In genomic region chr19:13797058-13797440, GRCh38 we compare ENCODE assay signal across 10 cellular contexts. TPM values are rescaled to one million over a fixed set of nuclear protein-coding genes. Genes with fewer than 3 reads are reported as not detected.
DNase-seq lines count a peak whose midpoint lies in the region; ATAC-seq and TF ChIP-seq lines count a peak whose summit lies in the region.
"Had no signal": no experiment of that assay in that cellular context is flagged by ENCODE, and none has a peak within 500 bp of the region (broad histone marks: within the 10 kb centered on the region; RNA-seq: fewer than 3 reads in every experiment).

No MANE protein-coding gene starts in this region.

- no peaks in the 10 kb centered on the region for H3K27me3 Mint-ChIP-seq in dendritic cell treated with granulocyte-macrophage colony-stimulating factor and Interleukin-4, amounts not matched to agents 40 ng/mL and 50 ng/mL, for 4 days
- H3K27me3 Mint-ChIP-seq in nephron progenitor cell (ENCODE audit: low read depth, poor library complexity), result peaks cover 3% of the 10 kb centered on the region

- WGBS in HUES64, result 92% methylated on average over 4 of the region's 4 CpGs

- 0 out of 2 replicates have a peak, but pooled peaks cover 6% of the 10 kb centered on the region for H3K4me1 ChIP-seq in HUES64 (ENCODE audit: insufficient read depth, low read length)

- DNase-seq in AG04449 (ENCODE audit: low read depth, low spot score) (no peak), nephron progenitor cell (no peak), left colon (no peak), NCI-H446 treated with DMSO at 0.1 percent for 48 hours (lab: John Stamatoyannopoulos, UW) (no peak), HuH-7.5 (ENCODE audit: low spot score) (no peak), HuH-7 (ENCODE audit: low spot score) (no peak)
- DNase-seq: stimulated activated CD4-positive, alpha-beta T cell treated with anti-CD3 and anti-CD28 coated beads, Interleukin-4, amount 100 ng/mL, for 24 hours; T-helper 9 cell had no signal

- H3K4me3 ChIP-seq in AG04449 (ENCODE audit: low read depth, low read length) (peak overlapping the region; percentile 74), HUES64 (ENCODE audit: low read length) (peak overlapping the region; percentile 77; the same call in 1 of the 2 replicates)

- CTCF ChIA-PET in AG04449 (lab: Yijun Ruan, JAX), result interaction anchor here (0.6 to 6.7 kb wide), 16 partner anchors 9 to 84 kb away, joined by 3 to 65 read pairs (median 4); partner anchors contain the start of gene C19orf53

- peaks cover 27% of the 10 kb centered on the region for H3K36me3 Mint-ChIP-seq in dendritic cell treated with granulocyte-macrophage colony-stimulating factor and Interleukin-4, amounts not matched to agents 40 ng/mL and 50 ng/mL, for 4 days (ENCODE audit: low read depth)
- H3K36me3 Mint-ChIP-seq in nephron progenitor cell (ENCODE audit: low read depth), result peaks cover 17% of the 10 kb centered on the region

- peaks cover 16% of the 10 kb centered on the region for H3K36me3 ChIP-seq in HUES64 (ENCODE audit: insufficient read depth, low read length)

- intact Hi-C loops in dendritic cell treated with granulocyte-macrophage colony-stimulating factor and Interleukin-4, amounts not matched to agents 40 ng/mL and 50 ng/mL, for 4 days (cut with micrococcal nuclease), result loop anchor here (5.0 kb wide), 2 partner anchors 40 to 285 kb away; no protein-coding TSS in a partner anchor
- intact Hi-C loops in left colon (cut with DNase I, micrococcal nuclease), result no loop called here

- no peak overlapping the region for H3K27ac ChIP-seq in HUES64 (ENCODE audit: low read depth, low read length)

- TF ChIP-seq CTCF in AG04449 (IDR thresholded peaks at IDR 0.05; ENCODE audit: insufficient read depth, low read length, missing control alignments) (no peak), nephron progenitor cell (IDR thresholded peaks at IDR 0.05) (no peak)

- H3K27ac Mint-ChIP-seq in dendritic cell treated with granulocyte-macrophage colony-stimulating factor and Interleukin-4, amounts not matched to agents 40 ng/mL and 50 ng/mL, for 4 days, result peak overlapping the region; percentile 96
- H3K27ac Mint-ChIP-seq in nephron progenitor cell, result no peak overlapping the region

- no peaks in the 10 kb centered on the region for H3K9me3 ChIP-seq in HUES64 (ENCODE audit: insufficient read depth, low read depth, low read length)

- no peaks in the 10 kb centered on the region for H3K9me3 Mint-ChIP-seq in dendritic cell treated with granulocyte-macrophage colony-stimulating factor and Interleukin-4, amounts not matched to agents 40 ng/mL and 50 ng/mL, for 4 days
- no peaks in the 10 kb centered on the region for H3K9me3 Mint-ChIP-seq in nephron progenitor cell

- H3K27me3 ChIP-seq in HUES64 (ENCODE audit: insufficient read depth, low read length), result no peaks in the 10 kb centered on the region

- peaks cover 39% of the 10 kb centered on the region for H3K4me1 Mint-ChIP-seq in dendritic cell treated with granulocyte-macrophage colony-stimulating factor and Interleukin-4, amounts not matched to agents 40 ng/mL and 50 ng/mL, for 4 days (ENCODE audit: low read depth)
- peaks cover 24% of the 10 kb centered on the region for H3K4me1 Mint-ChIP-seq in nephron progenitor cell

- no peak for ATAC-seq in left colon

- H3K4me3 Mint-ChIP-seq in dendritic cell treated with granulocyte-macrophage colony-stimulating factor and Interleukin-4, amounts not matched to agents 40 ng/mL and 50 ng/mL, for 4 days, result peak overlapping the region; percentile 74
- peak overlapping the region; percentile 89 for H3K4me3 Mint-ChIP-seq in nephron progenitor cell

- POLR2A ChIA-PET in AG04449 (lab: Yijun Ruan, JAX), result interaction anchor here (0.6 to 1.7 kb wide), 8 partner anchors 9 to 75 kb away, joined by 3 to 10 read pairs (median 4); no protein-coding TSS in a partner anchor

- no peak overlapping the region for H3K9ac ChIP-seq in HUES64 (ENCODE audit: low read depth, low read length)

RNA-seq across cellular contexts. Expression of gene ZSWIM4, which starts 1.8 kb away (rescaled TPM):
- 15.5 TPM for polyA plus RNA-seq in HUES64 (2013, experiment 1 of 2)
- polyA plus RNA-seq in HUES64 (2013, experiment 2 of 2), result 16.8 TPM
- total RNA-seq in left colon, result 1 to 10 TPM; 3.0 TPM

RNA-seq across cellular contexts. Expression of gene C19orf53, which starts 22.8 kb away (rescaled TPM):
- 134 TPM for polyA plus RNA-seq in HUES64 (2013, experiment 1 of 2)
- 150 TPM for polyA plus RNA-seq in HUES64 (2013, experiment 2 of 2)
- total RNA-seq in left colon, result 10 to 100 TPM; 44.9 to 46.7 TPM

RNA-seq across cellular contexts. Expression of gene MRI1, which starts 32.7 kb away (rescaled TPM):
- 11.9 TPM for polyA plus RNA-seq in HUES64 (2013, experiment 1 of 2)
- polyA plus RNA-seq in HUES64 (2013, experiment 2 of 2), result 10.8 TPM
- 10 to 100 TPM; 31.3 to 31.8 TPM for total RNA-seq in left colon
